Comparison of ENCODE assay signal across 8 cellular contexts in the genomic region with DNA sequence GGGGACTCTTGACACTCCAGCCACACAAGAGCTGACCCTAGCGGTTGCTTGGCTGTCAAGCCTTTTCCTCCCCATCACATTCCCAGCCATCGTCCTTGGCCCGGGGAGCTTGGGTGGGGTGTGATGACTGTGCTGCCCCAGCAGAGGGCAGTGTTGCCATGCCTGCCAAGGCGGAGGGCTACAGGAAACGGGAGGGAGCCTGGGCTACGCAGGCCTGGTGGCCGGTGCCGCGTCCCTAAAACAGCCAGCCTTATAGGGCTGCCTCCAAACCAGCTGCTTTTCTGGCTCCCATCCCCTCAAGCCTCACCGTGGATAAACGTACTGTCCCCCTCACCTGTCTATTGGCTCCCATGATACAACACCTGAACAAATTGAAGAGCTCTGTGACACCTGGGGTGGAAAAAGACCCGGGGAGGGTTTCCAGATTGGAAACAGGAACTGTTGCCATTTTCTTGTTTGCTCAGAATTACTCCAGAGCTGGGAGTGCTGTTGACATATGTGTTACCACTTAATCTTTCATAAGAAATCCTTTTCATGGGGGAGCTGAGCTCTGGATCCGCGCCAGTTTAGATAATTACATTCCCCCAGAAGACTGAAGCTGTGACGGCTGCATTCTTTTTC.
DNase-seq lines count a peak whose midpoint lies in the region; ATAC-seq lines count a peak whose summit lies in the region.

No MANE protein-coding gene starts in this region.

- ATAC-seq in GM19467 (IDR thresholded peaks at IDR 0.05; ENCODE audit: unreplicated experiment) (peak; percentile 99), HG03521 (IDR thresholded peaks at IDR 0.05; ENCODE audit: unreplicated experiment) (peak; percentile 95), aorta (ENCODE audit: low FRiP score) (peak; percentile 90)
- peak; percentile 78 for ATAC-seq in activated CD8-positive, alpha-beta memory T cell treated with anti-CD3 and anti-CD28 coated beads, Interleukin-2, amount 10 ng/mL, durations not matched to agents 7 days and 5 days

- no peaks in the 10 kb centered on the region for H3K4me1 ChIP-seq in aorta (ENCODE audit: control insufficient read depth in 1 of 2, insufficient read depth in 2 of 2, low read length in 2 of 2)

- DNase-seq in DMS53 (lab: John Stamatoyannopoulos, UW) = peak; percentile 94
- peak; percentile 87 for DNase-seq in NCI-H524 treated with DMSO at 0.1 percent for 48 hours (lab: John Stamatoyannopoulos, UW)
- DNase-seq in activated CD8-positive, alpha-beta memory T cell treated with anti-CD3 and anti-CD28 coated beads, Interleukin-2, amount 10 ng/mL, durations not matched to agents 7 days and 5 days = peak; percentile 56
- DNase-seq in globus pallidus (ENCODE audit: low spot score) = peak; percentile 86
- DNase-seq in occipital lobe (lab: John Stamatoyannopoulos, UW) = peak; percentile 74
- peak; percentile 69 to 86 for DNase-seq in aorta

- H3K27me3 Mint-ChIP-seq in activated CD8-positive, alpha-beta memory T cell treated with anti-CD3 and anti-CD28 coated beads, Interleukin-2, amount 10 ng/mL, durations not matched to agents 7 days and 5 days = no peaks in the 10 kb centered on the region

- no peaks in the 10 kb centered on the region for H3K4me1 Mint-ChIP-seq in activated CD8-positive, alpha-beta memory T cell treated with anti-CD3 and anti-CD28 coated beads, Interleukin-2, amount 10 ng/mL, durations not matched to agents 7 days and 5 days

- intact Hi-C loops in aorta (cut with DNase I) = no loop called here

- CTCF ChIA-PET in activated CD8-positive, alpha-beta memory T cell treated with anti-CD3 and anti-CD28 coated beads, Interleukin-2, amount 10 ng/mL, durations not matched to agents 7 days and 5 days (lab: Charles Lee) = interaction anchor here (0.7 to 1.2 kb wide), 6 partner anchors 9 to 146 kb away, joined by 3 to 6 read pairs (median 3); no protein-coding TSS in a partner anchor

- H3K4me3 Mint-ChIP-seq in activated CD8-positive, alpha-beta memory T cell treated with anti-CD3 and anti-CD28 coated beads, Interleukin-2, amount 10 ng/mL, durations not matched to agents 7 days and 5 days = no peak overlapping the region

- H3K27me3 ChIP-seq in aorta (ENCODE audit: control insufficient read depth in 1 of 2, insufficient read depth in 2 of 2, low read length in 1 of 2) = no peaks in the 10 kb centered on the region

- H3K36me3 ChIP-seq in aorta (ENCODE audit: control insufficient read depth in 1 of 2, insufficient read depth in 2 of 2, low read length in 1 of 2) = no peaks in the 10 kb centered on the region

- H3K9me3 ChIP-seq in aorta (ENCODE audit: control insufficient read depth, low read length) = no peaks in the 10 kb centered on the region

- no peak overlapping the region for H3K4me3 ChIP-seq in aorta (ENCODE audit: low read length in 2 of 2)

- H3K36me3 Mint-ChIP-seq in activated CD8-positive, alpha-beta memory T cell treated with anti-CD3 and anti-CD28 coated beads, Interleukin-2, amount 10 ng/mL, durations not matched to agents 7 days and 5 days = no peaks in the 10 kb centered on the region

- 3 to 5% methylated on average over 15 of the region's 15 CpGs for WGBS in aorta, 2 donors

- no peak overlapping the region for H3K27ac ChIP-seq in aorta (ENCODE audit: low read depth in 1 of 2, low read length in 2 of 2)

- H3K9me3 Mint-ChIP-seq in activated CD8-positive, alpha-beta memory T cell treated with anti-CD3 and anti-CD28 coated beads, Interleukin-2, amount 10 ng/mL, durations not matched to agents 7 days and 5 days (ENCODE audit: low read depth) = no peaks in the 10 kb centered on the region

- H3K27ac Mint-ChIP-seq in activated CD8-positive, alpha-beta memory T cell treated with anti-CD3 and anti-CD28 coated beads, Interleukin-2, amount 10 ng/mL, durations not matched to agents 7 days and 5 days = no peak overlapping the region
